ENCODE assay signal across 26 cellular contexts in the genomic region with DNA sequence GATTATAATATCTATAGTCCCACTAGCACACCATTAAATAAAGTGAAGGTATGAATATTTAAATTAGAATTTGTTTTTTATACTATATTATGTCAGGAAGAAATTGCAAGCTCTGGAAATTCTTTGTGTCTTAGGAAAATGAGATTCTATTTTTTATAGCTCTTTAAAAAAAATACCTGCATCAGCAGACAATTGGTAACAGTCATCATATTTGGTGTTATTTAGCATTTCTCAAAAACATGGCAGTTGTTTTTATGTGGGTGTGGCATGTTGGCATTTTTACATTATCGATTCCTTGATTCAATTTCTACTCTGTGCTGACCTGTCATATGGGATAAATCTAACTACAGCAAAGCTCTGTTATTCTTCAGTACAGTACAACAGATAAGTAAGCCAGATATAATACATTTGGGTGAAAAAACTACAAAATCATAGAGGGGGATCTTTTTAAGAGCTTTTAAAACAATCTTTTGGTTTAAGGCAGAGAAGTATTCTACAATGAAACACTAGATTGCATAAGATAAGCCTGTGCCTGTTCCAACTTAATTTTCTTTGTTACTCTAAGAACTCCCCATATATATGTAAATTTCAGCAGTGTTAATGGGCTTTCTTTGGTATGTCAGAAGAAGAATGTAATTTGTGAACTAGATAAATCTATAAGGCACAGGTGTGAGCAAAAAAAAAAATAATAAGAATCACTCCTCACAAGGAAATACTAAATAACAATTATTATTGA.
"Had no signal": no experiment of that assay in that cellular context is flagged by ENCODE, and none has a peak within 500 bp of the region (broad histone marks: within the 10 kb centered on the region; RNA-seq: fewer than 3 reads in every experiment).

No MANE protein-coding gene starts in this region.

- H3K27ac ChIP-seq: breast epithelium had no signal

- H3K4me3 Mint-ChIP-seq: activated CD8-positive, alpha-beta T cell treated with anti-CD3 and anti-CD28 coated beads, Interleukin-2, amount 10 ng/mL, durations not matched to agents 7 days and 5 days; activated naive CD8-positive, alpha-beta T cell treated with anti-CD3 and anti-CD28 coated beads, Interleukin-2, amount 10 ng/mL, durations not matched to agents 7 days and 5 days; T-helper 2 cell treated with Interferon-gamma antibody and Interleukin-4, amounts not matched to agents 5 μg/mL and 100 μg/mL, for 36 hours had no signal

- H3K27ac Mint-ChIP-seq: activated CD8-positive, alpha-beta T cell treated with anti-CD3 and anti-CD28 coated beads, Interleukin-2, amount 10 ng/mL, durations not matched to agents 7 days and 5 days; activated naive CD8-positive, alpha-beta T cell treated with anti-CD3 and anti-CD28 coated beads, Interleukin-2, amount 10 ng/mL, durations not matched to agents 7 days and 5 days; T-helper 2 cell treated with Interferon-gamma antibody and Interleukin-4, amounts not matched to agents 5 μg/mL and 100 μg/mL, for 36 hours had no signal

- H3K27me3 ChIP-seq: breast epithelium had no signal

- H3K4me3 ChIP-seq: breast epithelium had no signal

- H3K9me3 Mint-ChIP-seq: activated naive CD8-positive, alpha-beta T cell treated with anti-CD3 and anti-CD28 coated beads, Interleukin-2, amount 10 ng/mL, durations not matched to agents 7 days and 5 days; T-helper 2 cell treated with Interferon-gamma antibody and Interleukin-4, amounts not matched to agents 5 μg/mL and 100 μg/mL, for 36 hours had no signal

- DNase-seq: activated CD4-positive, alpha-beta T cell treated with anti-CD3 and anti-CD28 coated beads for 48 hours; activated CD4-positive, alpha-beta T cell treated with anti-CD3 and anti-CD28 coated beads, Interleukin-2, amount 50 U/mL, for 4 hours; activated CD4-positive, CD25-positive, alpha-beta regulatory T cell treated with anti-CD3 and anti-CD28 coated beads, Interleukin-2, amount 50 U/mL, for 72 hours; activated CD8-positive, alpha-beta memory T cell treated with anti-CD3 and anti-CD28 coated beads, Interleukin-2, amount 50 U/mL, for 48 hours; activated CD8-positive, alpha-beta T cell treated with anti-CD3 and anti-CD28 coated beads, Interleukin-2, amount 10 ng/mL, durations not matched to agents 7 days and 5 days; activated naive CD4-positive, alpha-beta T cell treated with anti-CD3 and anti-CD28 coated beads, Interleukin-2, amount 50 U/mL, for 16 hours; activated naive CD8-positive, alpha-beta T cell treated with anti-CD3 and anti-CD28 coated beads, Interleukin-2, amount 10 ng/mL, durations not matched to agents 7 days and 5 days; activated T-cell treated with anti-CD3 and anti-CD28 coated beads, Interleukin-2, amount 50 U/mL, for 1 hour; aorta; caudate nucleus; NCI-H1092 treated with DMSO at 0.1 percent for 48 hours; NCI-H1417 treated with DMSO at 0.1 percent for 48 hours; NCI-H1694; NCI-H2029; NCI-H2107; NCI-H2171 treated with DMSO at 0.1 percent for 48 hours; NCI-H226; NCI-H526; NCI-H82; RPMI8226; SW 1271 had no signal

- H3K4me1 Mint-ChIP-seq: activated naive CD8-positive, alpha-beta T cell treated with anti-CD3 and anti-CD28 coated beads, Interleukin-2, amount 10 ng/mL, durations not matched to agents 7 days and 5 days had no signal

- H3K9me3 ChIP-seq: breast epithelium had no signal

- H3K36me3 ChIP-seq: breast epithelium had no signal

- ATAC-seq: activated CD8-positive, alpha-beta T cell treated with anti-CD3 and anti-CD28 coated beads, Interleukin-2, amount 10 ng/mL, durations not matched to agents 7 days and 5 days; Panc1; Right ventricle myocardium inferior; SK-N-SH treated with all-trans-retinoic acid at 6 μM for 48 hours had no signal

- H3K4me1 ChIP-seq: breast epithelium had no signal

- H3K36me3 Mint-ChIP-seq: activated naive CD8-positive, alpha-beta T cell treated with anti-CD3 and anti-CD28 coated beads, Interleukin-2, amount 10 ng/mL, durations not matched to agents 7 days and 5 days had no signal
